8 cellular contexts compared by ENCODE assay signal in genomic region chr12:21774358-21775129, GRCh38. TPM values are rescaled to one million over a fixed set of nuclear protein-coding genes. Genes with fewer than 3 reads are reported as not detected.
DNase-seq lines count a peak whose midpoint lies in the region; ATAC-seq and TF ChIP-seq lines count a peak whose summit lies in the region.

Gene KCNJ8 (minus strand): TSS chr12:21774706. CDS start chr12:21773616, 1,090 bp downstream.

- DNase-seq in HFFc6 (no peak), amniotic epithelial cell (ENCODE audit: low read depth) (peak; percentile 23), hippocampal formation (lab: John Stamatoyannopoulos, UW) (peak; percentile 45 to 47), renal cortical epithelial cell (ENCODE audit: low read depth) (peak; percentile 8), NCI-H1092 treated with DMSO at 0.1 percent for 48 hours (lab: John Stamatoyannopoulos, UW) (no peak), DMS153 treated with DMSO at 0.1 percent for 48 hours (lab: John Stamatoyannopoulos, UW; ENCODE audit: unreplicated experiment) (no peak)

- peaks cover 2% of the 10 kb centered on the region; the same call in 1 of the 2 replicates for H3K27me3 Mint-ChIP-seq in HFFc6 (ENCODE audit: insufficient read depth)

- ATAC-seq in GM21390 (IDR thresholded peaks at IDR 0.05; ENCODE audit: unreplicated experiment) = no peak

- peaks cover 46% of the 10 kb centered on the region; the same call in 1 of the 2 replicates for H3K4me1 Mint-ChIP-seq in HFFc6 (ENCODE audit: low read depth)

- peak within 1 kb of the TSS; percentile 22 for H3K27ac ChIP-seq in 22Rv1

- peak within 1 kb of the TSS; percentile 85 for H3K4me3 Mint-ChIP-seq in HFFc6

- no peaks in the 10 kb centered on the region for H3K9me3 Mint-ChIP-seq in HFFc6

- H3K36me3 Mint-ChIP-seq in HFFc6 (ENCODE audit: low read depth) = peaks cover 14% of the 10 kb centered on the region; the same call in 1 of the 2 replicates

- TF ChIP-seq CTCF in 22Rv1 (IDR thresholded peaks at IDR 0.05) (no peak), HFFc6 (IDR thresholded peaks at IDR 0.05) (no peak)

- H3K27ac Mint-ChIP-seq in HFFc6 = peak within 1 kb of the TSS; percentile 20; the same call in 1 of the 2 replicates

RNA-seq across cellular contexts. Expression of gene KCNJ8, which starts in this region (rescaled TPM):
- 1 to 10 TPM in 5 of 6 experiments, under 1 TPM in 1; 0.69 to 8.9 (median 8.0) TPM for total RNA-seq in HFFc6 (2021; fragmentation: NEBNext Ultra II Directional; extraction: Animal tissue kit (Norgen Biotek cat#: 25700))
- total RNA-seq in renal cortical epithelial cell = 0.89 and 2.1 TPM in 2 replicates

Comparison
In these comparisons a context has a peak if more than half of its experiments do, and no peak if none do; other contexts are left out.
1. DNase-seq: peak in amniotic epithelial cell (single experiment), hippocampal formation (2 of 2) and renal cortical epithelial cell (single experiment); none in HFFc6 (single experiment), NCI-H1092 treated with DMSO at 0.1 percent for 48 hours (single experiment) and DMS153 treated with DMSO at 0.1 percent for 48 hours (single experiment).